Comparison of ENCODE assay signal across 22 cellular contexts in genomic region chr5:146222002-146222401, GRCh38.
"Had no signal": no experiment of that assay in that cellular context is flagged by ENCODE, and none has a peak within 500 bp of the region (broad histone marks: within the 10 kb centered on the region; RNA-seq: fewer than 3 reads in every experiment).

No MANE protein-coding gene starts in this region.

- ATAC-seq: Panc1, PC-3 had no signal

- H3K27ac ChIP-seq: HL-60, RWPE1 had no signal

- H3K4me2 ChIP-seq: SK-N-SH had no signal

- H3K9ac ChIP-seq: SK-N-SH had no signal

- DNase-seq: Kasumi-1, KG1, MM.1S, NCI-H1092 treated with DMSO at 0.1 percent for 48 hours, NCI-H1436, NCI-H187, NCI-H2029, NCI-H2081 treated with DMSO at 0.1 percent for 48 hours, NCI-H2171, NCI-H226, NCI-H446, NCI-H510A, NCI-H524 treated with DMSO at 0.1 percent for 48 hours, NCI-H69, NCI-H774, PC-3, SHP77, SK-N-SH had no signal

- FAIRE-seq: HTR-8/SVneo had no signal

- H3K9me2 ChIP-seq: SK-N-SH had no signal

- H3K9me3 ChIP-seq: SK-N-SH had no signal
